25 cellular contexts compared by ENCODE assay signal in the genomic region with DNA sequence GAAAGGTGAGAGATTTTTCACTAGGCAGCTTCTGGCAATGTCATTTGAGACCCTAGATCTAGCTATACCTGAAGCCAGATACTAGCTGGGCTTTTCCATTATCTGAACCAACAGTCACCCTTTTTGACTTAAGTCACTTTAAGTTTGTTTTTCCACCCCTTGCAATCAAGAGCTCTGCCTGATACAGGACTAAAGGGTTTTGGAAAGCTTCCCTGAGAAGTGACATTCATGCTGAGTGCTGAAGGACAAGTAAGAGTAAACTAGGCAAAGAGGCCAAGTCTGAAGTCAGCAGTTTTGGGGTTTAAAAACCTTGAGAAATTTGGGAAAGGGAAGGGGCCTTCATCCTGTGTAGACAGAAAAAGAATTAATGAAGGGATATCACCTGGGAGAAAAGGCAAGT. TPM values are rescaled to one million over a fixed set of nuclear protein-coding genes. Genes with fewer than 3 reads are reported as not detected.
DNase-seq lines count a peak whose midpoint lies in the region; ATAC-seq and TF ChIP-seq lines count a peak whose summit lies in the region.
"Had no signal": no experiment of that assay in that cellular context is flagged by ENCODE, and none has a peak within 500 bp of the region (broad histone marks: within the 10 kb centered on the region; RNA-seq: fewer than 3 reads in every experiment).

No MANE protein-coding gene starts in this region.

- peaks cover 0 to 3% (median 0%) of the 10 kb centered on the region in 9 donors for H3K27me3 ChIP-seq in heart left ventricle
- no peaks in the 10 kb centered on the region for H3K27me3 ChIP-seq in GM23338 (ENCODE audit: insufficient read depth)
- H3K27me3 ChIP-seq in left lung: peaks cover 0 to 7% of the 10 kb centered on the region in 2 donors
- H3K27me3 ChIP-seq: BE2C; BLaER1 treated with 17β-estradiol and CSF1 and Interleukin-3, amounts not matched to agents 10 nM and 100 nM had no signal

- no peak for DNase-seq in heart left ventricle
- DNase-seq in cardiac septum (ENCODE audit: low spot score): no peak
- no peak for DNase-seq in GM23338 (ENCODE audit: low spot score)
- no peak for DNase-seq in left lung
- DNase-seq in activated CD4-positive, alpha-beta T cell treated with anti-CD3 and anti-CD28 coated beads for 36 hours: no peak
- no peak for DNase-seq in germinal center (ENCODE audit: low spot score)
- DNase-seq: 8988T; ACHN; AML-193; BE2C; CD4-positive, alpha-beta T cell; CD8-positive, alpha-beta memory T cell; DMS 273 treated with DMSO at 0.1 percent for 48 hours; DMS79; EL; GDM1; GM23248; H9 had no signal

- H3K79me2 ChIP-seq in GM23338 (replicated peaks; ENCODE audit: insufficient read depth): no peaks in the 10 kb centered on the region

- H2AFZ ChIP-seq in GM23338: 0 out of 2 replicates have a peak overlapping the region, but pooled peaks have one; percentile 44
- H2AFZ ChIP-seq: GM23248 had no signal

- H3K4me3 ChIP-seq in heart left ventricle: no peak overlapping the region
- no peak overlapping the region for H3K4me3 ChIP-seq in GM23338
- H3K4me3 ChIP-seq in left lung: no peak overlapping the region
- H3K4me3 ChIP-seq: A549; BLaER1 treated with 17β-estradiol and CSF1 and Interleukin-3, amounts not matched to agents 10 nM and 100 nM; GM12878; GM23248 had no signal

- peak in 3 of 4 donors; percentile 38 to 63 (median 54) for ATAC-seq in heart left ventricle
- no peak for ATAC-seq in GM23338
- peak; percentile 44 for ATAC-seq in left lung
- ATAC-seq in activated CD4-positive, alpha-beta T cell treated with anti-CD3 and anti-CD28 coated beads for 36 hours: no peak
- ATAC-seq: A549, GM12878, HCT116 had no signal

- TF ChIP-seq CTCF in heart left ventricle (IDR thresholded peaks at IDR 0.05) (no peak), GM23338 (conservative IDR thresholded peaks at IDR 0.05; ENCODE audit: low read depth in 2 of 2) (no peak), VCaP (conservative IDR thresholded peaks at IDR 0.05) (no peak), left lung (IDR thresholded peaks at IDR 0.05) (no peak)

- H3F3A ChIP-seq in GM23338 (replicated peaks; ENCODE audit: low read depth): no peaks in the 10 kb centered on the region

- H3K4me2 ChIP-seq in GM23338: no peak overlapping the region
- H3K4me2 ChIP-seq: A549; BLaER1 treated with 17β-estradiol and CSF1 and Interleukin-3, amounts not matched to agents 10 nM and 100 nM had no signal

- intact Hi-C loops in heart left ventricle (cut with DNase I): no loop called here
- intact Hi-C loops in cardiac septum (cut with DNase I): no loop called here
- intact Hi-C loops in left lung (cut with DNase I): no loop called here
- intact Hi-C loops in activated CD4-positive, alpha-beta T cell treated with anti-CD3 and anti-CD28 coated beads for 36 hours (cut with DNase I, micrococcal nuclease): no loop called here

- H3K4me1 ChIP-seq in heart left ventricle (peaks cover 0 to 14% (median 0%) of the 10 kb centered on the region in 12 donors), GM23338 (ENCODE audit: insufficient read depth) (0 out of 2 replicates have a peak, but pooled peaks cover 8% of the 10 kb centered on the region), left lung (no peaks in the 10 kb centered on the region)
- H3K4me1 ChIP-seq: BE2C had no signal

- H3K27me3 Mint-ChIP-seq in GM23338 (ENCODE audit: insufficient read depth, low read depth, poor library complexity): peaks cover 6% of the 10 kb centered on the region
- peaks cover 3% of the 10 kb centered on the region for H3K27me3 Mint-ChIP-seq in activated CD4-positive, alpha-beta T cell treated with anti-CD3 and anti-CD28 coated beads for 36 hours

- H3K9me3 ChIP-seq in heart left ventricle (peaks cover 0 to 9% (median 0%) of the 10 kb centered on the region in 12 donors), left lung (no peaks in the 10 kb centered on the region)
- H3K9me3 ChIP-seq: BE2C had no signal

- no peak overlapping the region for H3K4me3 Mint-ChIP-seq in GM23338
- H3K4me3 Mint-ChIP-seq in activated CD4-positive, alpha-beta T cell treated with anti-CD3 and anti-CD28 coated beads for 36 hours: no peak overlapping the region
- H3K4me3 Mint-ChIP-seq: CD14-positive monocyte; CD4-positive, alpha-beta T cell; CD8-positive, alpha-beta memory T cell; H9 had no signal

- POLR2A ChIA-PET in activated CD4-positive, alpha-beta T cell treated with anti-CD3 and anti-CD28 coated beads for 36 hours (lab: Charles Lee): no interaction called here

- H3K36me3 ChIP-seq in heart left ventricle: no peaks in the 10 kb centered on the region
- no peaks in the 10 kb centered on the region for H3K36me3 ChIP-seq in GM23338 (ENCODE audit: insufficient read depth)
- no peaks in the 10 kb centered on the region for H3K36me3 ChIP-seq in left lung
- H3K36me3 ChIP-seq: BE2C; BLaER1 treated with 17β-estradiol and CSF1 and Interleukin-3, amounts not matched to agents 10 nM and 100 nM had no signal

- H3K27ac Mint-ChIP-seq in GM23338: no peak overlapping the region
- no peak overlapping the region for H3K27ac Mint-ChIP-seq in activated CD4-positive, alpha-beta T cell treated with anti-CD3 and anti-CD28 coated beads for 36 hours
- H3K27ac Mint-ChIP-seq: CD4-positive, alpha-beta T cell; CD8-positive, alpha-beta memory T cell; H9 had no signal

- H3K4me1 Mint-ChIP-seq in GM23338: peaks cover 17% of the 10 kb centered on the region
- H3K4me1 Mint-ChIP-seq in activated CD4-positive, alpha-beta T cell treated with anti-CD3 and anti-CD28 coated beads for 36 hours: no peaks in the 10 kb centered on the region
- H3K4me1 Mint-ChIP-seq: CD14-positive monocyte; CD8-positive, alpha-beta memory T cell had no signal

- TF ChIP-seq POLR2A in heart left ventricle (IDR thresholded peaks at IDR 0.05): no peak

- CTCF ChIA-PET in activated CD4-positive, alpha-beta T cell treated with anti-CD3 and anti-CD28 coated beads for 36 hours (lab: Charles Lee): interaction anchor here (0.5 to 1.5 kb wide), 4 partner anchors 8 to 299 kb away, joined by 3 to 5 read pairs (median 3); no protein-coding TSS in a partner anchor

- no peaks in the 10 kb centered on the region for H3K9me3 Mint-ChIP-seq in GM23338
- H3K9me3 Mint-ChIP-seq in activated CD4-positive, alpha-beta T cell treated with anti-CD3 and anti-CD28 coated beads for 36 hours (ENCODE audit: low read depth): no peaks in the 10 kb centered on the region
- H3K9me3 Mint-ChIP-seq: CD4-positive, alpha-beta T cell; CD8-positive, alpha-beta memory T cell; H9 had no signal

- H3K27ac ChIP-seq in heart left ventricle: peak overlapping the region in 3 of 12 donors; percentile 19 to 42 (median 41)
- H3K27ac ChIP-seq in GM23338 (ENCODE audit: low read depth): no peak overlapping the region
- peak overlapping the region; percentile 86 for H3K27ac ChIP-seq in VCaP
- no peak overlapping the region for H3K27ac ChIP-seq in left lung
- H3K27ac ChIP-seq: A549; BLaER1 treated with 17β-estradiol and CSF1 and Interleukin-3, amounts not matched to agents 10 nM and 100 nM; GM23248 had no signal

- H4K20me1 ChIP-seq in GM23338 (replicated peaks; ENCODE audit: insufficient read depth): no peaks in the 10 kb centered on the region
- H4K20me1 ChIP-seq: BLaER1 treated with 17β-estradiol and CSF1 and Interleukin-3, amounts not matched to agents 10 nM and 100 nM had no signal

- no peaks in the 10 kb centered on the region for H3K9me2 ChIP-seq in GM23338 (ENCODE audit: insufficient read depth)

- H3K36me3 Mint-ChIP-seq in GM23338 (ENCODE audit: low read depth): no peaks in the 10 kb centered on the region
- no peaks in the 10 kb centered on the region for H3K36me3 Mint-ChIP-seq in activated CD4-positive, alpha-beta T cell treated with anti-CD3 and anti-CD28 coated beads for 36 hours (ENCODE audit: low read depth)
- H3K36me3 Mint-ChIP-seq: CD14-positive monocyte; CD8-positive, alpha-beta memory T cell had no signal

TF ChIP-seq in GM23338, 12 proteins besides CTCF, POLR2A, EP300 and RAD21 (continues in another document):
- no peak for TF ChIP-seq POLR2AphosphoS5 (IDR thresholded peaks at IDR 0.05; ENCODE audit: low read depth)

RNA-seq across cellular contexts. Expression of gene CCDC174, which starts 27.1 kb away (rescaled TPM):
- 10 to 100 TPM in 7 of 9 donors, 1 to 10 TPM in 2; 8.7 to 16.1 (median 11.7) TPM for total RNA-seq in heart left ventricle
- polyA plus RNA-seq in heart left ventricle: 10 to 100 TPM in 1 of 2 donors, 1 to 10 TPM in 1; 9.2 to 13.2 TPM
- total RNA-seq in cardiac septum: 14.7 TPM
- 9.2 and 11.2 TPM in 2 replicates for total RNA-seq in GM23338 (2014; rRNA removed; shearing (Covaris generic))
- 46.3 and 48.6 TPM in 2 replicates for polyA plus RNA-seq in GM23338 (2016; fragmentation: Nextera tagmentation; extraction: Ambion mirVana)
- total RNA-seq in left lung: 10 to 100 TPM; 13.3 to 15.5 TPM
- 10 to 100 TPM; 16.2 to 18.2 TPM for total RNA-seq in activated CD4-positive, alpha-beta T cell treated with anti-CD3 and anti-CD28 coated beads for 36 hours

RNA-seq across cellular contexts. Expression of gene C3orf20, which starts 50.4 kb away (rescaled TPM):
- total RNA-seq in heart left ventricle (under 1 TPM in 2 of 9 donors, not detected in 7; 0.21 to 0.31 TPM), cardiac septum (0.32 TPM), left lung (under 1 TPM in 1 of 2 donors, not detected in 1; 0.26 TPM)
- polyA plus RNA-seq in heart left ventricle (not detected), GM23338 (2016; fragmentation: Nextera tagmentation; extraction: Ambion mirVana) (not detected in 2 replicates)
- total RNA-seq in GM23338 (2014; rRNA removed; shearing (Covaris generic)): not detected in 2 replicates
- total RNA-seq in activated CD4-positive, alpha-beta T cell treated with anti-CD3 and anti-CD28 coated beads for 36 hours: not detected
- total RNA-seq: GM23248, H4, H9 had no signal
- polyA plus RNA-seq: CD14-positive monocyte; CD8-positive, alpha-beta memory T cell; GM23248 had no signal

Comparison
In these comparisons a context has a peak if more than half of its experiments do, and no peak if none do; other contexts are left out.
1. ATAC-seq: peak in heart left ventricle (3 of 4) and left lung (single experiment); none in GM23338 (single experiment) and activated CD4-positive, alpha-beta T cell treated with anti-CD3 and anti-CD28 coated beads for 36 hours (single experiment).